Comparison of ENCODE assay signal across 2 cellular contexts in the genomic region with DNA sequence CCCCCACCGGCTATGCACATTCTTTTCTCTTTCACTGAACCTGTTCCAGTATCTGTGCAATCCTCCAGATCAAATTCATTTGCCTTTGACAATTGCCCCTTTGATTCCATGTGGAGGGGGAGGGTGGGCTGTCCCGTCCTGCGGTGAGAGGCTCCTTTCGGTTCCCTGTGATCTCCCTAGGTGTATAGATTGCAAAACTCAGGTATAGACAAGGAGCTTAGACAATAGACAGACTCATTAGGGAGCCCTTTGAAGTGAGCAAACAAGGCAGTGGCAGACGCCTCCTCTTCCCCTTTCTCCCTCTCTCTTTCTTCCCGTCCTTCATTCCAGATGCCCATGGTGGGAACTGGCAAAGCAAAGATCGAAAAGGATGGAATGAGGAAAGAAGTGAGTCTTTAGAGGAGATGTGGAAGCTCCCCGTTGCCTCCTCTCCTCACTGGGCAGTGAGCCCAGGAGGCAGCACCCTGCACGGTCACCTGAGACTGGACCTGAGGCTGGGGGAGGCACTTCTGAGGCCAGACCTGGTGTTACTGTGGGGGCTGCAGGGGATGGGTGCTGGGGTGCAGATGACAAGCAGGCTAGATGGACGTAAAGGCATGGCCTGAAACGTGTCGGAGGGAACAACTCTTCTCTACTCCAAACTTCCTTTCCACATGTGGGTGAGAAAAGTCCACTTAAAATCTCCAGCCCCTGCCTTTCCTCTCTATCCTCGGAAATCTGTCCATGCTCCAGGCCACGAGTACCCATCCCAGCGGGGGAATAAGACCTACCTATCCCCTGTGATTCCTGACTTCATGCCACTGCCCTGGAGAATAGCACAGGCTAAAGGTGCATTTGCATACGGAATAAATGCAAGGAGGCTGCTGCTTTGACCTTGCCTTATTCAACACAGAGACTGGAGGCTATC.
TF ChIP-seq lines count a peak whose summit lies in the region.

No MANE protein-coding gene starts in this region.

TF ChIP-seq in HCT116, 20 proteins besides CTCF, POLR2A, EP300 and RAD21:
- no peak for TF ChIP-seq SIN3A (IDR thresholded peaks at IDR 0.05; ENCODE audit: low read depth)
- no peak for TF ChIP-seq FOSL1 (IDR thresholded peaks at IDR 0.05; ENCODE audit: low read depth)
- TF ChIP-seq, protein P1, sequence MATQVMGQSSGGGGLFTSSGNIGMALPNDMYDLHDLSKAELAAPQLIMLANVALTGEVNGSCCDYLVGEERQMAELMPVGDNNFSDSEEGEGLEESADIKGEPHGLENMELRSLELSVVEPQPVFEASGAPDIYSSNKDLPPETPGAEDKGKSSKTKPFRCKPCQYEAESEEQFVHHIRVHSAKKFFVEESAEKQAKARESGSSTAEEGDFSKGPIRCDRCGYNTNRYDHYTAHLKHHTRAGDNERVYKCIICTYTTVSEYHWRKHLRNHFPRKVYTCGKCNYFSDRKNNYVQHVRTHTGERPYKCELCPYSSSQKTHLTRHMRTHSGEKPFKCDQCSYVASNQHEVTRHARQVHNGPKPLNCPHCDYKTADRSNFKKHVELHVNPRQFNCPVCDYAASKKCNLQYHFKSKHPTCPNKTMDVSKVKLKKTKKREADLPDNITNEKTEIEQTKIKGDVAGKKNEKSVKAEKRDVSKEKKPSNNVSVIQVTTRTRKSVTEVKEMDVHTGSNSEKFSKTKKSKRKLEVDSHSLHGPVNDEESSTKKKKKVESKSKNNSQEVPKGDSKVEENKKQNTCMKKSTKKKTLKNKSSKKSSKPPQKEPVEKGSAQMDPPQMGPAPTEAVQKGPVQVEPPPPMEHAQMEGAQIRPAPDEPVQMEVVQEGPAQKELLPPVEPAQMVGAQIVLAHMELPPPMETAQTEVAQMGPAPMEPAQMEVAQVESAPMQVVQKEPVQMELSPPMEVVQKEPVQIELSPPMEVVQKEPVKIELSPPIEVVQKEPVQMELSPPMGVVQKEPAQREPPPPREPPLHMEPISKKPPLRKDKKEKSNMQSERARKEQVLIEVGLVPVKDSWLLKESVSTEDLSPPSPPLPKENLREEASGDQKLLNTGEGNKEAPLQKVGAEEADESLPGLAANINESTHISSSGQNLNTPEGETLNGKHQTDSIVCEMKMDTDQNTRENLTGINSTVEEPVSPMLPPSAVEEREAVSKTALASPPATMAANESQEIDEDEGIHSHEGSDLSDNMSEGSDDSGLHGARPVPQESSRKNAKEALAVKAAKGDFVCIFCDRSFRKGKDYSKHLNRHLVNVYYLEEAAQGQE (IDR thresholded peaks at IDR 0.05; ENCODE audit: low read depth) = no peak
- TF ChIP-seq YY1 (IDR thresholded peaks at IDR 0.05; ENCODE audit: extremely low read depth, insufficient replicate concordance, low read depth, low read length) = no peak
- TF ChIP-seq SP1 (IDR thresholded peaks at IDR 0.05; ENCODE audit: low read depth) = peak; percentile 41; the same call in 1 of the 2 replicates
- TF ChIP-seq ZFX (IDR thresholded peaks at IDR 0.05) = no peak
- TF ChIP-seq ELF1 (IDR thresholded peaks at IDR 0.05; ENCODE audit: borderline replicate concordance, low read depth) = no peak
- TF ChIP-seq EZH2 (IDR thresholded peaks at IDR 0.05) = no peak
- TF ChIP-seq, protein P2, sequence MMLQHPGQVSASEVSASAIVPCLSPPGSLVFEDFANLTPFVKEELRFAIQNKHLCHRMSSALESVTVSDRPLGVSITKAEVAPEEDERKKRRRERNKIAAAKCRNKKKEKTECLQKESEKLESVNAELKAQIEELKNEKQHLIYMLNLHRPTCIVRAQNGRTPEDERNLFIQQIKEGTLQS (IDR thresholded peaks at IDR 0.05) = no peak
- 0 out of 2 replicates have a peak, but pooled peaks have one; percentile 21 for TF ChIP-seq JUND (IDR thresholded peaks at IDR 0.05)
- TF ChIP-seq CBX3 (IDR thresholded peaks at IDR 0.05; ENCODE audit: low read depth) = no peak
- peak; percentile 91 for TF ChIP-seq TCF7L2 (IDR thresholded peaks at IDR 0.05; ENCODE audit: borderline replicate concordance, extremely low read depth, insufficient read depth, insufficient read length)
- no peak for TF ChIP-seq SRF (IDR thresholded peaks at IDR 0.05; ENCODE audit: low read depth)
- TF ChIP-seq CEBPB (IDR thresholded peaks at IDR 0.05; ENCODE audit: low read depth) = peak; percentile 91
- TF ChIP-seq EGR1 (IDR thresholded peaks at IDR 0.05; ENCODE audit: low read depth) = no peak
TF ChIP-seq in HCT116: peak in this region for 4.

TF ChIP-seq in SK-N-SH, 30 proteins besides CTCF, POLR2A, EP300 and RAD21:
- TF ChIP-seq, protein P3, sequence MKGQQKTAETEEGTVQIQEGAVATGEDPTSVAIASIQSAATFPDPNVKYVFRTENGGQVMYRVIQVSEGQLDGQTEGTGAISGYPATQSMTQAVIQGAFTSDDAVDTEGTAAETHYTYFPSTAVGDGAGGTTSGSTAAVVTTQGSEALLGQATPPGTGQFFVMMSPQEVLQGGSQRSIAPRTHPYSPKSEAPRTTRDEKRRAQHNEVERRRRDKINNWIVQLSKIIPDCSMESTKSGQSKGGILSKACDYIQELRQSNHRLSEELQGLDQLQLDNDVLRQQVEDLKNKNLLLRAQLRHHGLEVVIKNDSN (IDR thresholded peaks at IDR 0.05; ENCODE audit: borderline replicate concordance, low read depth) = no peak
- TF ChIP-seq ELF1 (IDR thresholded peaks at IDR 0.05) (no peak), POLR2AphosphoS5 (IDR thresholded peaks at IDR 0.05; ENCODE audit: low read depth, low read length) (no peak), SMC3 (IDR thresholded peaks at IDR 0.05; ENCODE audit: low read depth, low read length) (no peak), SIN3A (IDR thresholded peaks at IDR 0.05; ENCODE audit: borderline replicate concordance, low read depth, low read length) (no peak), RFX5 (IDR thresholded peaks at IDR 0.05; ENCODE audit: low read length) (no peak)
- TF ChIP-seq, protein P4, sequence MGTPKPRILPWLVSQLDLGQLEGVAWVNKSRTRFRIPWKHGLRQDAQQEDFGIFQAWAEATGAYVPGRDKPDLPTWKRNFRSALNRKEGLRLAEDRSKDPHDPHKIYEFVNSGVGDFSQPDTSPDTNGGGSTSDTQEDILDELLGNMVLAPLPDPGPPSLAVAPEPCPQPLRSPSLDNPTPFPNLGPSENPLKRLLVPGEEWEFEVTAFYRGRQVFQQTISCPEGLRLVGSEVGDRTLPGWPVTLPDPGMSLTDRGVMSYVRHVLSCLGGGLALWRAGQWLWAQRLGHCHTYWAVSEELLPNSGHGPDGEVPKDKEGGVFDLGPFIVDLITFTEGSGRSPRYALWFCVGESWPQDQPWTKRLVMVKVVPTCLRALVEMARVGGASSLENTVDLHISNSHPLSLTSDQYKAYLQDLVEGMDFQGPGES (IDR thresholded peaks at IDR 0.05; ENCODE audit: low read depth, low read length) = no peak
